Comparison of ENCODE assay signal across 13 cellular contexts in genomic region chr1:31458287-31458896, GRCh38. TPM values are rescaled to one million over a fixed set of nuclear protein-coding genes. Genes with fewer than 3 reads are reported as not detected.
DNase-seq lines count a peak whose midpoint lies in the region; ATAC-seq, FAIRE-seq and TF ChIP-seq lines count a peak whose summit lies in the region.
"Had no signal": no experiment of that assay in that cellular context is flagged by ENCODE, and none has a peak within 500 bp of the region (broad histone marks: within the 10 kb centered on the region; RNA-seq: fewer than 3 reads in every experiment).

No MANE protein-coding gene starts in this region.

- intact Hi-C loops in K562 (cut with micrococcal nuclease) (no loop called here), ascending aorta (cut with DNase I) (no loop called here)

- H3K36me3 ChIP-seq in K562 (ENCODE audit: control insufficient read depth, insufficient read depth, low read length): no peaks in the 10 kb centered on the region
- no peaks in the 10 kb centered on the region for H3K36me3 ChIP-seq in ascending aorta

- POLR2A ChIA-PET in K562 (lab: Yijun Ruan, JAX): no interaction called here

- H3K27ac ChIP-seq in K562 (ENCODE audit: extremely low read depth, low read depth, low read length) (no peak overlapping the region), ascending aorta (no peak overlapping the region)
- H3K27ac ChIP-seq: 22Rv1 had no signal

- TF ChIP-seq RAD21 in K562 (CRISPR knock-in tag; conservative IDR thresholded peaks at IDR 0.05 in 1 of 2, IDR thresholded peaks at IDR 0.05 in 1 of 2): no peak

- no peaks in the 10 kb centered on the region for H3K4me1 ChIP-seq in K562 (replicated peaks in 1 of 2; ENCODE audit: control insufficient read depth in 2 of 2, insufficient read depth in 2 of 2, low read length in 2 of 2)
- H3K4me1 ChIP-seq in ascending aorta: no peaks in the 10 kb centered on the region

- H3K4me2 ChIP-seq in K562 (ENCODE audit: insufficient read depth, low read length): no peak overlapping the region
- H3K4me2 ChIP-seq: GM23338 had no signal

- no peak overlapping the region for H3K4me3 ChIP-seq in K562
- H3K4me3 ChIP-seq in ascending aorta: no peak overlapping the region
- H3K4me3 ChIP-seq: GM23338 had no signal

- BruUV-seq in K562 (replicated peaks; lab: Mats Ljungman, UMichigan): no TSS peak

- H4K20me1 ChIP-seq in K562 (replicated peaks; ENCODE audit: control insufficient read depth, insufficient read depth, low read length): no peaks in the 10 kb centered on the region

- ATAC-seq in K562 (no peak), GM18502 (IDR thresholded peaks at IDR 0.05; ENCODE audit: poor library complexity, unreplicated experiment) (no peak)
- ATAC-seq: CD8-positive, alpha-beta T cell; GM23338 had no signal

- H3K27me3 ChIP-seq in K562 (ENCODE audit: control insufficient read depth in 2 of 2, insufficient read depth in 2 of 2, low read length in 2 of 2): peaks cover 2 to 4% of the 10 kb centered on the region in 2 experiments; a peak in 2 of 5 replicates
- H3K27me3 ChIP-seq in ascending aorta: no peaks in the 10 kb centered on the region

- WGBS in K562 (ENCODE audit: insufficient coverage, low coverage, missing lambda C conversion rate): 0% methylated on average over 5 of the region's 5 CpGs

- in situ Hi-C loops in K562 (cut with MboI): no loop called here

- no peak for FAIRE-seq in K562 (lab: Jason Lieb, UNC)
- FAIRE-seq: D721Med had no signal

- CTCF ChIA-PET in K562 (lab: Yijun Ruan, JAX; ENCODE audit: low intra/inter-chr PET ratio): no interaction called here

- no peak overlapping the region for H2AFZ ChIP-seq in K562 (ENCODE audit: low read depth, low read length)
- H2AFZ ChIP-seq: GM23338 had no signal

- no peak overlapping the region for H3K9ac ChIP-seq in K562 (ENCODE audit: insufficient read depth in 1 of 2, low read depth in 2 of 2, low read length in 2 of 2)

- H3K9me3 ChIP-seq in K562 (replicated peaks; ENCODE audit: control insufficient read depth, insufficient read depth, low read depth, low read length) (0 out of 2 replicates have a peak, but pooled peaks cover 9% of the 10 kb centered on the region), ascending aorta (peaks cover 10 to 41% of the 10 kb centered on the region in 2 donors)

- peak; percentile 44 for DNase-seq in DMS53 (lab: John Stamatoyannopoulos, UW)
- no peak for DNase-seq in DMS53 treated with DMSO at 0.1 percent for 48 hours (lab: John Stamatoyannopoulos, UW; ENCODE audit: unreplicated experiment)
- DNase-seq in MV-4-11 (lab: John Stamatoyannopoulos, UW): peak; percentile 50
- DNase-seq in K562 (ENCODE audit: extremely low read depth in 1 of 4, low spot score in 3 of 4): no peak
- no peak for DNase-seq in ascending aorta (ENCODE audit: low spot score in 2 of 2)
- DNase-seq in NCI-H226: no peak
- DNase-seq: CD8-positive, alpha-beta T cell; COR-L47; H7 had no signal

- no peak for TF ChIP-seq EP300 in K562 (IDR thresholded peaks at IDR 0.05; ENCODE audit: low read length)

- H3K79me2 ChIP-seq in K562 (ENCODE audit: control insufficient read depth, insufficient read depth, low read length): no peaks in the 10 kb centered on the region

- H3K9me1 ChIP-seq in K562 (ENCODE audit: control insufficient read depth, insufficient read depth, low read length): no peaks in the 10 kb centered on the region

- TF ChIP-seq POLR2A in K562 (conservative IDR thresholded peaks at IDR 0.05): no peak

- no peak for TF ChIP-seq CTCF in K562 (IDR thresholded peaks at IDR 0.05 in 2 of 3, conservative IDR thresholded peaks at IDR 0.05 in 1 of 3; ENCODE audit: insufficient read depth in 2 of 3, low read depth in 1 of 3, low read length in 3 of 3)
- TF ChIP-seq CTCF in ascending aorta (IDR thresholded peaks at IDR 0.05): no peak

TF ChIP-seq in K562, 482 proteins besides CTCF, POLR2A, EP300 and RAD21:
- peak; percentile 98 for TF ChIP-seq TRIM28 (IDR thresholded peaks at IDR 0.05)
- no peak for TF ChIP-seq ZNF408 (CRISPR knock-in tag; IDR thresholded peaks at IDR 0.05; ENCODE audit: low read depth)
- TF ChIP-seq CBX3 (IDR thresholded peaks at IDR 0.05; ENCODE audit: borderline replicate concordance in 1 of 2, low read length in 2 of 2): peak in 1 of 2 experiments; percentile 99; a peak in 2 of 3 replicates
- TF ChIP-seq MEIS2 (IDR thresholded peaks at IDR 0.05; ENCODE audit: partially characterized antibody): no peak
- 0 out of 2 replicates have a peak, but pooled peaks have one; percentile 41 for TF ChIP-seq MTA3 (IDR thresholded peaks at IDR 0.05; ENCODE audit: borderline replicate concordance)
- TF ChIP-seq CBX5 (IDR thresholded peaks at IDR 0.05; ENCODE audit: borderline replicate concordance, low read depth): peak; percentile 98
- peak; percentile 95 for TF ChIP-seq ZNF561 (CRISPR knock-in tag; conservative IDR thresholded peaks at IDR 0.05)
- TF ChIP-seq ZEB2 (IDR thresholded peaks at IDR 0.05): peak; percentile 88
- TF ChIP-seq TRIM24 (IDR thresholded peaks at IDR 0.05): peak; percentile 19 to 51; a peak in 2 of 4 replicates
- no peak for TF ChIP-seq ARID2 (IDR thresholded peaks at IDR 0.05)
- TF ChIP-seq TRIM25 (IDR thresholded peaks at IDR 0.05; ENCODE audit: borderline replicate concordance): no peak
- TF ChIP-seq ZNF280A (IDR thresholded peaks at IDR 0.05; ENCODE audit: low read depth, partially characterized antibody): peak; percentile 100
- TF ChIP-seq CBX1 (IDR thresholded peaks at IDR 0.05; ENCODE audit: low read depth): peak; percentile 88
- peak; percentile 98 for TF ChIP-seq XRCC3 (IDR thresholded peaks at IDR 0.05)
TF ChIP-seq in K562: peak in this region for 10.

RNA-seq across cellular contexts. Expression of gene SERINC2, which starts 45.4 kb away (rescaled TPM):
- 1.7 and 5.6 TPM in 2 replicates for total RNA-seq in K562 (2011; cell fraction: chromatin; rRNA removed; ENCODE audit: low replicate concordance)
- 5.8 and 6.4 TPM in 2 replicates for total RNA-seq in K562 (2011; cell fraction: nucleolus; rRNA removed)
- total RNA-seq in K562 (2011; cell fraction: nucleoplasm; rRNA removed): 5.9 and 7.2 TPM in 2 replicates
- total RNA-seq in K562 (2014; rRNA removed) (0.45 TPM in 1 of 2 replicates, not detected in the other), K562 (2014; rRNA removed; fragmentation: Illumina TruSeq; extraction: Trizol) (0.10 and 0.15 TPM in 2 replicates), K562 (2015; rRNA removed; fragmentation: Illumina TruSeq; extraction: Trizol) (0.22 and 0.23 TPM in 2 replicates), K562 (2021) (1.2 and 1.5 TPM in 2 replicates), ascending aorta (10.7 TPM)
- polyA plus RNA-seq in K562 (2011; rRNA removed) (0.88 and 1.0 TPM in 2 replicates), K562 (2014; fragmentation: Illumina TruSeq; extraction: Trizol) (0.70 and 1.2 TPM in 2 replicates), K562 (2014; fragmentation: Nextera tagmentation; extraction: Ambion mirVana) (under 1 TPM in 1 of 2 experiments, not detected in 1; 0.07 TPM), K562 (2014; rRNA removed) (1.0 and 1.8 TPM in 2 replicates)
- 1.7 and 4.1 TPM in 2 replicates for polyA plus RNA-seq in K562 (2011; cell fraction: cytosol; rRNA removed)
- polyA plus RNA-seq in K562 (2011; cell fraction: nucleus; rRNA removed): 1.5 and 2.4 TPM in 2 replicates
- 0.76 and 3.3 TPM in 2 replicates for polyA plus RNA-seq in K562 (2012)
- polyA minus RNA-seq in K562 (2011; rRNA and poly(A)+ RNA removed): 0.21 and 0.63 TPM in 2 replicates
- 0.73 and 0.95 TPM in 2 replicates for polyA minus RNA-seq in K562 (2011; cell fraction: cytosol; rRNA and poly(A)+ RNA removed)
- 0.54 and 0.89 TPM in 2 replicates for polyA minus RNA-seq in K562 (2011; cell fraction: nucleus; rRNA and poly(A)+ RNA removed)
- total RNA-seq: CD8-positive, alpha-beta T cell had no signal

Comparison
In these comparisons a context has a peak if more than half of its experiments do, and no peak if none do; other contexts are left out.
1. DNase-seq: peak in DMS53 (single experiment) and MV-4-11 (single experiment); none in DMS53 treated with DMSO at 0.1 percent for 48 hours (single experiment), K562 (0 of 4), ascending aorta (0 of 2) and NCI-H226 (single experiment).